ENCODE assay signal across 13 cellular contexts in genomic region chr6:148611213-148611612, GRCh38.
DNase-seq lines count a peak whose midpoint lies in the region; ATAC-seq, FAIRE-seq and TF ChIP-seq lines count a peak whose summit lies in the region.
"Had no signal": no experiment of that assay in that cellular context is flagged by ENCODE, and none has a peak within 500 bp of the region (broad histone marks: within the 10 kb centered on the region; RNA-seq: fewer than 3 reads in every experiment).

No MANE protein-coding gene starts in this region.

- no peaks in the 10 kb centered on the region for H3K4me1 Mint-ChIP-seq in progenitor cell of endocrine pancreas (ENCODE audit: low read depth)

- H3K9me3 Mint-ChIP-seq in progenitor cell of endocrine pancreas (ENCODE audit: low read depth): no peaks in the 10 kb centered on the region
- H3K9me3 Mint-ChIP-seq: activated T-cell treated with anti-CD3 and anti-CD28 coated beads, Interleukin-2, amount 50 U/mL, for 72 hours had no signal

- H3K9ac ChIP-seq in fibroblast of lung (ENCODE audit: insufficient read depth, low read length): no peak overlapping the region
- H3K9ac ChIP-seq in kidney (ENCODE audit: low read length in 2 of 2): no peak overlapping the region
- H3K9ac ChIP-seq: BLaER1 treated with 17β-estradiol and CSF1 and Interleukin-3, amounts not matched to agents 10 nM and 100 nM had no signal

- TF ChIP-seq CTCF in fibroblast of lung (conservative IDR thresholded peaks at IDR 0.05 in 1 of 2, IDR thresholded peaks at IDR 0.05 in 1 of 2; ENCODE audit: low read depth in 1 of 2, low read length in 2 of 2): no peak
- no peak for TF ChIP-seq CTCF in kidney (IDR thresholded peaks at IDR 0.05; ENCODE audit: borderline replicate concordance, extremely low read depth, insufficient read depth)
- no peak for TF ChIP-seq CTCF in progenitor cell of endocrine pancreas (IDR thresholded peaks at IDR 0.05; ENCODE audit: unreplicated experiment)

- H3K27me3 ChIP-seq in ACC112 (ENCODE audit: insufficient read depth, low read length) (no peaks in the 10 kb centered on the region), MG63 (no peaks in the 10 kb centered on the region), fibroblast of lung (ENCODE audit: control insufficient read depth, insufficient read depth, low read length) (no peaks in the 10 kb centered on the region)
- H3K27me3 ChIP-seq: BLaER1 treated with 17β-estradiol and CSF1 and Interleukin-3, amounts not matched to agents 10 nM and 100 nM had no signal

- peaks cover 36% of the 10 kb centered on the region for H3K27me3 Mint-ChIP-seq in progenitor cell of endocrine pancreas

- no peak overlapping the region for H3K4me2 ChIP-seq in fibroblast of lung (ENCODE audit: extremely low read depth, insufficient read depth, low read length)

- H3K79me2 ChIP-seq in ACC112 (ENCODE audit: control insufficient read depth, insufficient read depth, low read length, unreplicated experiment) (no peaks in the 10 kb centered on the region), fibroblast of lung (ENCODE audit: control insufficient read depth, insufficient read depth, low read length) (no peaks in the 10 kb centered on the region)

- no peaks in the 10 kb centered on the region for H3K36me3 Mint-ChIP-seq in progenitor cell of endocrine pancreas (ENCODE audit: insufficient read depth)

- H4K20me1 ChIP-seq in fibroblast of lung (ENCODE audit: control insufficient read depth, extremely low read depth, insufficient read depth, low read length): no peaks in the 10 kb centered on the region
- H4K20me1 ChIP-seq: BLaER1 treated with 17β-estradiol and CSF1 and Interleukin-3, amounts not matched to agents 10 nM and 100 nM had no signal

- no peak for ATAC-seq in HG03457 (IDR thresholded peaks at IDR 0.05; ENCODE audit: unreplicated experiment)
- ATAC-seq: activated T-cell treated with anti-CD3 and anti-CD28 coated beads, Interleukin-2, amount 50 U/mL, for 72 hours had no signal

- H2AFZ ChIP-seq in ACC112 (ENCODE audit: low read length, unreplicated experiment) (peak overlapping the region; percentile 9), fibroblast of lung (ENCODE audit: low read length) (no peak overlapping the region)

- H3K4me3 ChIP-seq in ACC112 (ENCODE audit: low read depth, low read length) (no peak overlapping the region), MG63 (no peak overlapping the region), fibroblast of lung (replicated peaks in 1 of 4; ENCODE audit: control extremely low read depth in 1 of 4, insufficient read depth in 1 of 4, low read depth in 3 of 4, low read length in 4 of 4) (no peak overlapping the region), kidney (ENCODE audit: low read length in 2 of 2) (no peak overlapping the region)
- H3K4me3 ChIP-seq: BLaER1 treated with 17β-estradiol and CSF1 and Interleukin-3, amounts not matched to agents 10 nM and 100 nM had no signal

- H3K27ac Mint-ChIP-seq in progenitor cell of endocrine pancreas: no peak overlapping the region
- H3K27ac Mint-ChIP-seq: activated T-cell treated with anti-CD3 and anti-CD28 coated beads, Interleukin-2, amount 50 U/mL, for 72 hours had no signal

- no peaks in the 10 kb centered on the region for H3K36me3 ChIP-seq in ACC112 (ENCODE audit: insufficient read depth, low read length)
- H3K36me3 ChIP-seq in MG63: no peaks in the 10 kb centered on the region
- no peaks in the 10 kb centered on the region for H3K36me3 ChIP-seq in fibroblast of lung (ENCODE audit: control insufficient read depth, insufficient read depth, low read length)
- H3K36me3 ChIP-seq in kidney (ENCODE audit: control insufficient read depth in 1 of 2, insufficient read depth in 2 of 2, low read length in 2 of 2): no peaks in the 10 kb centered on the region
- H3K36me3 ChIP-seq: BLaER1 treated with 17β-estradiol and CSF1 and Interleukin-3, amounts not matched to agents 10 nM and 100 nM had no signal

- H3K4me1 ChIP-seq in ACC112 (ENCODE audit: control insufficient read depth, insufficient read depth, low read length, unreplicated experiment): peaks cover 13% of the 10 kb centered on the region
- no peaks in the 10 kb centered on the region for H3K4me1 ChIP-seq in fibroblast of lung (ENCODE audit: control insufficient read depth, extremely low read depth, insufficient read depth, low read length)
- H3K4me1 ChIP-seq in kidney (ENCODE audit: control insufficient read depth in 1 of 2, insufficient read depth in 1 of 2, low read depth in 1 of 2, low read length in 2 of 2): no peaks in the 10 kb centered on the region

- DNase-seq in MG63 (peak; percentile 89), fibroblast of lung (ENCODE audit: low read depth in 2 of 2) (peak; percentile 67 to 79), occipital lobe (lab: John Stamatoyannopoulos, UW) (peak; percentile 38), kidney (no peak), progenitor cell of endocrine pancreas (ENCODE audit: low spot score, unreplicated experiment) (no peak)
- DNase-seq in stimulated activated CD4-positive, alpha-beta T cell treated with anti-CD3 and anti-CD28 coated beads, Interleukin-15, amount 100 ng/mL, for 24 hours: no peak
- DNase-seq: activated T-cell treated with anti-CD3 and anti-CD28 coated beads, Interleukin-2, amount 50 U/mL, for 72 hours; effector CD4-positive, alpha-beta T cell; NCI-H2171 had no signal

- H3K4me3 Mint-ChIP-seq in progenitor cell of endocrine pancreas (ENCODE audit: low read depth): no peak overlapping the region
- H3K4me3 Mint-ChIP-seq: activated T-cell treated with anti-CD3 and anti-CD28 coated beads, Interleukin-2, amount 50 U/mL, for 72 hours had no signal

- no peak for FAIRE-seq in kidney (lab: Jason Lieb, UNC)
- FAIRE-seq: GM18507 had no signal

- H3K27ac ChIP-seq in ACC112 (ENCODE audit: low read depth, low read length): no peak overlapping the region
- H3K27ac ChIP-seq in fibroblast of lung (ENCODE audit: insufficient read depth, low read length): no peak overlapping the region
- H3K27ac ChIP-seq in kidney (ENCODE audit: low read depth in 2 of 2, low read length in 2 of 2): no peak overlapping the region
- H3K27ac ChIP-seq: BLaER1 treated with 17β-estradiol and CSF1 and Interleukin-3, amounts not matched to agents 10 nM and 100 nM had no signal

- no peaks in the 10 kb centered on the region for H3K9me3 ChIP-seq in MG63
- no peaks in the 10 kb centered on the region for H3K9me3 ChIP-seq in fibroblast of lung (ENCODE audit: control insufficient read depth, insufficient read depth, low read depth, low read length)
- no peaks in the 10 kb centered on the region for H3K9me3 ChIP-seq in kidney (ENCODE audit: control insufficient read depth in 1 of 2, low read length in 2 of 2)

- intact Hi-C loops in kidney (cut with DNase I): no loop called here

Comparison
In these comparisons a context has a peak if more than half of its experiments do, and no peak if none do; other contexts are left out.
1. DNase-seq: peak in MG63 (single experiment), fibroblast of lung (2 of 2) and occipital lobe (single experiment); none in kidney (single experiment), stimulated activated CD4-positive, alpha-beta T cell treated with anti-CD3 and anti-CD28 coated beads, Interleukin-15, amount 100 ng/mL, for 24 hours (single experiment) and progenitor cell of endocrine pancreas (single experiment).